In the genomic region with DNA sequence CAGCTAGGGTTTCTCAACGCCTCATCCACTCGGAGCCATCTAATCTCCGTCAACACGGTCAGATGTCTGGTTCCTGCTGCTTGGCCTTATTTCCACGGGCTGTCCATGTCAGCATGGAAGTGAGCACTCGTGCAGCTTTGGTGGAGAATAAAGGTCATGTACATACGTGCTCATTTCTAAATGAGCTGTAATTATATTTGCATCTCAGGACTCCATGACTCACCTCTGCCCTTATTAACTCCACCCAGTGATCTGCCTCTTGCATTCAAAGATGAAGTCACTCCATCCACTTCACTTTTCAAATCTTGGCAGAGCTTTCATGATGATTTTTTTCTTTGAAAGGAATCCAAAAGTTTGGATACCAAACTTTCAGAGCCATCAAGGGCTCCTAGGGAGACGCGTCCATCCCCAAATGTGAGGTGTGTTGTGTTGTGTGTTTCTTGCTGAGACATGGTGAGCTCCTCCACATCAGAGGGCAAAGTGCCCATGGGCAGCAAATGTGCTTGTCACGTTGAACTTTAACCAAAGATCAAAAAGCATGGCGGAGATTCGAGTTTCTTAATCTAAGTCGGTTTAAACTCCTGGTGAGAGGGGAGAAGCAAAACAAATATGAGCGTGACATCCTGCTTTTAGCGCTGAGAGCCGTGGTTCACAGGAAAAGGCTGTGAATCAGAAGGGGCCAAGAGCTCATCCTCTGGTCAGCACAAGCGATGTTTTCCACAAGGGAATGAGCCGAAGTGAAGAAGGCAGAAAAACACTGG, we compare ENCODE assay signal across 1 cellular context.
A peak's percentile ranks its signal among the peaks of the same experiment; 100 is the strongest.
TF ChIP-seq lines count a peak whose summit lies in the region.

No MANE protein-coding gene starts in this region.

TF ChIP-seq in HepG2, 621 proteins besides CTCF, POLR2A, EP300 and RAD21 (continued from another document):
- TF ChIP-seq, protein P1, sequence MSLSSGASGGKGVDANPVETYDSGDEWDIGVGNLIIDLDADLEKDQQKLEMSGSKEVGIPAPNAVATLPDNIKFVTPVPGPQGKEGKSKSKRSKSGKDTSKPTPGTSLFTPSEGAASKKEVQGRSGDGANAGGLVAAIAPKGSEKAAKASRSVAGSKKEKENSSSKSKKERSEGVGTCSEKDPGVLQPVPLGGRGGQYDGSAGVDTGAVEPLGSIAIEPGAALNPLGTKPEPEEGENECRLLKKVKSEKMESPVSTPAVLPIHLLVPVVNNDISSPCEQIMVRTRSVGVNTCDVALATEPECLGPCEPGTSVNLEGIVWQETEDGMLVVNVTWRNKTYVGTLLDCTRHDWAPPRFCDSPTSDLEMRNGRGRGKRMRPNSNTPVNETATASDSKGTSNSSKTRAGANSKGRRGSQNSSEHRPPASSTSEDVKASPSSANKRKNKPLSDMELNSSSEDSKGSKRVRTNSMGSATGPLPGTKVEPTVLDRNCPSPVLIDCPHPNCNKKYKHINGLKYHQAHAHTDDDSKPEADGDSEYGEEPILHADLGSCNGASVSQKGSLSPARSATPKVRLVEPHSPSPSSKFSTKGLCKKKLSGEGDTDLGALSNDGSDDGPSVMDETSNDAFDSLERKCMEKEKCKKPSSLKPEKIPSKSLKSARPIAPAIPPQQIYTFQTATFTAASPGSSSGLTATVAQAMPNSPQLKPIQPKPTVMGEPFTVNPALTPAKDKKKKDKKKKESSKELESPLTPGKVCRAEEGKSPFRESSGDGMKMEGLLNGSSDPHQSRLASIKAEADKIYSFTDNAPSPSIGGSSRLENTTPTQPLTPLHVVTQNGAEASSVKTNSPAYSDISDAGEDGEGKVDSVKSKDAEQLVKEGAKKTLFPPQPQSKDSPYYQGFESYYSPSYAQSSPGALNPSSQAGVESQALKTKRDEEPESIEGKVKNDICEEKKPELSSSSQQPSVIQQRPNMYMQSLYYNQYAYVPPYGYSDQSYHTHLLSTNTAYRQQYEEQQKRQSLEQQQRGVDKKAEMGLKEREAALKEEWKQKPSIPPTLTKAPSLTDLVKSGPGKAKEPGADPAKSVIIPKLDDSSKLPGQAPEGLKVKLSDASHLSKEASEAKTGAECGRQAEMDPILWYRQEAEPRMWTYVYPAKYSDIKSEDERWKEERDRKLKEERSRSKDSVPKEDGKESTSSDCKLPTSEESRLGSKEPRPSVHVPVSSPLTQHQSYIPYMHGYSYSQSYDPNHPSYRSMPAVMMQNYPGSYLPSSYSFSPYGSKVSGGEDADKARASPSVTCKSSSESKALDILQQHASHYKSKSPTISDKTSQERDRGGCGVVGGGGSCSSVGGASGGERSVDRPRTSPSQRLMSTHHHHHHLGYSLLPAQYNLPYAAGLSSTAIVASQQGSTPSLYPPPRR (CRISPR knock-in tag; IDR thresholded peaks at IDR 0.05; ENCODE audit: borderline replicate concordance) = no peak; the same call in 1 of the 2 replicates
- TF ChIP-seq DPF2 (CRISPR knock-in tag; IDR thresholded peaks at IDR 0.05; ENCODE audit: borderline replicate concordance, low read depth) (peak; percentile 49; the same call in 1 of the 2 replicates), ZNF446 (CRISPR knock-in tag; IDR thresholded peaks at IDR 0.05) (no peak), ZNF572 (CRISPR knock-in tag; IDR thresholded peaks at IDR 0.05) (no peak), XBP1 (CRISPR knock-in tag; IDR thresholded peaks at IDR 0.05) (no peak), CCDC6 (CRISPR knock-in tag; IDR thresholded peaks at IDR 0.05) (no peak)
- TF ChIP-seq, protein P2, sequence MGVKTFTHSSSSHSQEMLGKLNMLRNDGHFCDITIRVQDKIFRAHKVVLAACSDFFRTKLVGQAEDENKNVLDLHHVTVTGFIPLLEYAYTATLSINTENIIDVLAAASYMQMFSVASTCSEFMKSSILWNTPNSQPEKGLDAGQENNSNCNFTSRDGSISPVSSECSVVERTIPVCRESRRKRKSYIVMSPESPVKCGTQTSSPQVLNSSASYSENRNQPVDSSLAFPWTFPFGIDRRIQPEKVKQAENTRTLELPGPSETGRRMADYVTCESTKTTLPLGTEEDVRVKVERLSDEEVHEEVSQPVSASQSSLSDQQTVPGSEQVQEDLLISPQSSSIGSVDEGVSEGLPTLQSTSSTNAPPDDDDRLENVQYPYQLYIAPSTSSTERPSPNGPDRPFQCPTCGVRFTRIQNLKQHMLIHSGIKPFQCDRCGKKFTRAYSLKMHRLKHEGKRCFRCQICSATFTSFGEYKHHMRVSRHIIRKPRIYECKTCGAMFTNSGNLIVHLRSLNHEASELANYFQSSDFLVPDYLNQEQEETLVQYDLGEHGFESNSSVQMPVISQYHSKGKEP (CRISPR knock-in tag; IDR thresholded peaks at IDR 0.05) = no peak
